Comparison of ENCODE assay signal across 19 cellular contexts in the genomic region with DNA sequence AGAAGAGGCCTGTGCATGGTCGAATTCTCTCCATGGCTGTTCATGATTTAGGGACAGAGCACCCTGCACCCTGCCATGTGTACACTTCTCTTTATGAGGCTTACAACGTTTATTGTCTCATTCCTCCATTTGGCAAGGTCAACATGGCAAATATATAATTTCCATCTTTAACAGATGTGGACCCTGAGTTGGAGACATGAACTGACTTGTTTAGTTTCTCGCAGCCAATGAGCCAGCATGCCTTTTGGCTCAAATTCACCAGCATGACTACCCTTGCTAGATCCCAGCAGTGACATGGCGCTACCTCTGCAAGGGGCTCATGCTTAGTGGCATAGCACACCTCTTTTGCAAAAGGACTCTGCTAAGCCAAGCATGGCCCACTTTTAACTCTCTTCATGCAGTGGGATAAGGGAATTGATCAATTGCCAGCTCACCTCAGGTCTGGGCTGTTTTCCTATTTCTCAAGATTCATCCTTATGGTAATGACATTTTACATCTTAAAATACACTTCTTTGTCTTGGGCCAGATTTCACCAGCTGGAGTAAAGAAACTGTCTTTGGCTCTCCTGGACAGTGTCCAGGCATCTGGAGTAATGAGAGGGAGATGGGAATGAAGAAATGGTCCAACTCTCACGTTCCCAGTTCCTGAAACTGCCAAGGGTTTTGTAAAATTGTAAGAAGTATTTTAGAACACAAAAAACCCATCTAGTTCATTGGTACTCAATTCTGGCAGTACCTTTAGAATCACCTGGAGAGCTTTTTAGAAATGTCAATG.
DNase-seq lines count a peak whose midpoint lies in the region; ATAC-seq, FAIRE-seq and TF ChIP-seq lines count a peak whose summit lies in the region.
"Had no signal": no experiment of that assay in that cellular context is flagged by ENCODE, and none has a peak within 500 bp of the region (broad histone marks: within the 10 kb centered on the region; RNA-seq: fewer than 3 reads in every experiment).

No MANE protein-coding gene starts in this region.

- no peak overlapping the region for H2AFZ ChIP-seq in astrocyte (ENCODE audit: low read depth, low read length)
- H2AFZ ChIP-seq: GM23338 had no signal

- H3K36me3 ChIP-seq in astrocyte (ENCODE audit: insufficient read depth, low read length) = no peaks in the 10 kb centered on the region

- FAIRE-seq in astrocyte (lab: Jason Lieb, UNC) = no peak
- FAIRE-seq: endometrium, K562 had no signal

- ATAC-seq in GM19455 (IDR thresholded peaks at IDR 0.05; ENCODE audit: unreplicated experiment) = no peak
- ATAC-seq: GM23338 had no signal

- H3K9me3 Mint-ChIP-seq in astrocyte (ENCODE audit: unreplicated experiment) (no peaks in the 10 kb centered on the region), progenitor cell of endocrine pancreas (ENCODE audit: low read depth) (no peaks in the 10 kb centered on the region)
- H3K9me3 Mint-ChIP-seq in T-helper 2 cell treated with Interferon-gamma antibody and Interleukin-4, amounts not matched to agents 5 μg/mL and 100 μg/mL, for 36 hours = no peaks in the 10 kb centered on the region
- H3K9me3 Mint-ChIP-seq: activated naive CD4-positive, alpha-beta T cell treated with anti-CD3 and anti-CD28 coated beads, Interleukin-2, amount 50 U/mL, for 24 hours; CD4-positive, CD25-positive, alpha-beta regulatory T cell; central memory CD8-positive, alpha-beta T cell; GM23338 had no signal

- H3K27ac ChIP-seq in astrocyte (ENCODE audit: low read depth, low read length) = no peak overlapping the region

- H3K79me2 ChIP-seq in astrocyte (ENCODE audit: insufficient read depth, low read length) = no peaks in the 10 kb centered on the region

- H3K9me3 ChIP-seq in astrocyte (ENCODE audit: insufficient read depth, low read depth, low read length) = no peaks in the 10 kb centered on the region

- peaks cover 8% of the 10 kb centered on the region for H3K4me1 ChIP-seq in astrocyte (ENCODE audit: insufficient read depth, low read length)

- no peak for TF ChIP-seq CTCF in astrocyte (IDR thresholded peaks at IDR 0.05; ENCODE audit: insufficient read depth, low read depth, low read length)
- TF ChIP-seq CTCF in progenitor cell of endocrine pancreas (IDR thresholded peaks at IDR 0.05; ENCODE audit: unreplicated experiment) = no peak

- H3K36me3 Mint-ChIP-seq in astrocyte (ENCODE audit: low read depth, unreplicated experiment) (peaks cover 2% of the 10 kb centered on the region), progenitor cell of endocrine pancreas (ENCODE audit: insufficient read depth) (no peaks in the 10 kb centered on the region)
- H3K36me3 Mint-ChIP-seq in T-helper 2 cell treated with Interferon-gamma antibody and Interleukin-4, amounts not matched to agents 5 μg/mL and 100 μg/mL, for 36 hours (ENCODE audit: low read depth) = no peaks in the 10 kb centered on the region
- H3K36me3 Mint-ChIP-seq: activated naive CD4-positive, alpha-beta T cell treated with anti-CD3 and anti-CD28 coated beads, Interleukin-2, amount 50 U/mL, for 24 hours; CD4-positive, CD25-positive, alpha-beta regulatory T cell had no signal

- DNase-seq in DMS153 treated with DMSO at 0.1 percent for 48 hours (lab: John Stamatoyannopoulos, UW; ENCODE audit: unreplicated experiment) (peak; percentile 64), NCI-H1694 (lab: John Stamatoyannopoulos, UW) (peak; percentile 91), astrocyte (ENCODE audit: low read depth) (peak; percentile 2), progenitor cell of endocrine pancreas (ENCODE audit: low spot score, unreplicated experiment) (no peak), SIG-M5 treated with dmso at 0.1 percent for 504 hours (lab: John Stamatoyannopoulos, UW; ENCODE audit: unreplicated experiment) (no peak)
- DNase-seq in activated T-cell treated with anti-CD3 and anti-CD28 coated beads, Interleukin-2, amount 50 U/mL, for 1 hour = no peak
- no peak for DNase-seq in T-helper 2 cell treated with Interferon-gamma antibody and Interleukin-4, amounts not matched to agents 5 μg/mL and 100 μg/mL, for 36 hours (ENCODE audit: low spot score)
- DNase-seq: activated CD4-positive, CD25-positive, alpha-beta regulatory T cell; CD4-positive, CD25-positive, alpha-beta regulatory T cell; hippocampal formation; naive thymus-derived CD4-positive, alpha-beta T cell; NCI-H1436 treated with DMSO at 0.1 percent for 48 hours had no signal

- H3K27me3 ChIP-seq in astrocyte (ENCODE audit: insufficient read depth, low read length) = no peaks in the 10 kb centered on the region

- no peaks in the 10 kb centered on the region for H3K27me3 Mint-ChIP-seq in astrocyte (ENCODE audit: low read depth, unreplicated experiment)
- H3K27me3 Mint-ChIP-seq in progenitor cell of endocrine pancreas = no peaks in the 10 kb centered on the region
- no peaks in the 10 kb centered on the region for H3K27me3 Mint-ChIP-seq in T-helper 2 cell treated with Interferon-gamma antibody and Interleukin-4, amounts not matched to agents 5 μg/mL and 100 μg/mL, for 36 hours (ENCODE audit: low read depth)
- H3K27me3 Mint-ChIP-seq: activated naive CD4-positive, alpha-beta T cell treated with anti-CD3 and anti-CD28 coated beads, Interleukin-2, amount 50 U/mL, for 24 hours; CD4-positive, CD25-positive, alpha-beta regulatory T cell; central memory CD8-positive, alpha-beta T cell; stimulated activated naive CD8-positive, alpha-beta T cell treated with anti-CD3 and anti-CD28 coated beads, Interleukin-15, Interleukin-2, amounts not matched to agents 100 ng/mL and 50 ng/mL, for 24 hours had no signal

- H3K9ac ChIP-seq in astrocyte (ENCODE audit: low read length) = no peak overlapping the region

- H4K20me1 ChIP-seq in astrocyte (ENCODE audit: insufficient read depth, low read length) = no peaks in the 10 kb centered on the region

- no peak overlapping the region for H3K4me2 ChIP-seq in astrocyte (ENCODE audit: low read length)

- H3K4me1 Mint-ChIP-seq in astrocyte (ENCODE audit: low read depth, unreplicated experiment) (peaks cover 27% of the 10 kb centered on the region), progenitor cell of endocrine pancreas (ENCODE audit: low read depth) (peaks cover 8% of the 10 kb centered on the region)
- peaks cover 29% of the 10 kb centered on the region for H3K4me1 Mint-ChIP-seq in T-helper 2 cell treated with Interferon-gamma antibody and Interleukin-4, amounts not matched to agents 5 μg/mL and 100 μg/mL, for 36 hours (ENCODE audit: low read depth)

- H3K4me3 Mint-ChIP-seq in astrocyte (ENCODE audit: unreplicated experiment) (no peak overlapping the region), progenitor cell of endocrine pancreas (ENCODE audit: low read depth) (no peak overlapping the region)
- no peak overlapping the region for H3K4me3 Mint-ChIP-seq in T-helper 2 cell treated with Interferon-gamma antibody and Interleukin-4, amounts not matched to agents 5 μg/mL and 100 μg/mL, for 36 hours
- H3K4me3 Mint-ChIP-seq: activated naive CD4-positive, alpha-beta T cell treated with anti-CD3 and anti-CD28 coated beads, Interleukin-2, amount 50 U/mL, for 24 hours; central memory CD8-positive, alpha-beta T cell; GM23338 had no signal

- H3K4me3 ChIP-seq in astrocyte (ENCODE audit: insufficient read depth, low read depth, low read length) = no peak overlapping the region
- H3K4me3 ChIP-seq: GM23338, K562 had no signal

- H3K27ac Mint-ChIP-seq in astrocyte (ENCODE audit: unreplicated experiment) (no peak overlapping the region), progenitor cell of endocrine pancreas (peak overlapping the region; percentile 21)
- no peak overlapping the region for H3K27ac Mint-ChIP-seq in T-helper 2 cell treated with Interferon-gamma antibody and Interleukin-4, amounts not matched to agents 5 μg/mL and 100 μg/mL, for 36 hours
- H3K27ac Mint-ChIP-seq: activated naive CD4-positive, alpha-beta T cell treated with anti-CD3 and anti-CD28 coated beads, Interleukin-2, amount 50 U/mL, for 24 hours had no signal

Comparison
In these comparisons a context has a peak if more than half of its experiments do, and no peak if none do; other contexts are left out.
1. DNase-seq: peak in DMS153 treated with DMSO at 0.1 percent for 48 hours (single experiment), NCI-H1694 (single experiment) and astrocyte (single experiment); none in progenitor cell of endocrine pancreas (single experiment), activated T-cell treated with anti-CD3 and anti-CD28 coated beads, Interleukin-2, amount 50 U/mL, for 1 hour (single experiment), SIG-M5 treated with dmso at 0.1 percent for 504 hours (single experiment) and T-helper 2 cell treated with Interferon-gamma antibody and Interleukin-4, amounts not matched to agents 5 μg/mL and 100 μg/mL, for 36 hours (single experiment).